ENCODE assay signal across 13 cellular contexts in the genomic region with DNA sequence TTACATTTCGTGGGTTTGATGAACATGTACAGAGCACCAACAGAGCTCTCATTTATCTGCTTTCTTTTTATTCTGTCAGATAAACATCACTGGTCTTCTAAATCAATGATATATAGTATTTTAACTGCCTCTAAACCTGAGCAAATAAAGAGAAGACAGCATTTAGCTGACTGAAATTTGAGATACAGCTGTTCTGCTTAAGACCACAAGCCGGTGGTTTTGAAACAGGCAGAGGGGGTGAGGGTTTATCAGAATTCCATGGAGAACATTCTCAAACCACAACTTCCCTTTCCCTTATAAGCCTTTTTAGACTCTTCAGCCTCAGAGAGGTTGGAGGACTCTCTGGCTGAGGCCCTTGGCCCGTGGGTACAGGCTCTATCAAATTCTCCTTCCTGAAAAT.
DNase-seq lines count a peak whose midpoint lies in the region; ATAC-seq and TF ChIP-seq lines count a peak whose summit lies in the region.
"Had no signal": no experiment of that assay in that cellular context is flagged by ENCODE, and none has a peak within 500 bp of the region (broad histone marks: within the 10 kb centered on the region; RNA-seq: fewer than 3 reads in every experiment).

No MANE protein-coding gene starts in this region.

- no peak overlapping the region for H3K9ac ChIP-seq in SK-N-SH

- no peak overlapping the region for H3K27ac ChIP-seq in right atrium auricular region
- no peak overlapping the region for H3K27ac ChIP-seq in SK-N-SH (ENCODE audit: low read depth in 2 of 2, low read length in 1 of 2)
- H3K27ac ChIP-seq in vagina: peak overlapping the region; percentile 38
- no peak overlapping the region for H3K27ac ChIP-seq in GM23338 (ENCODE audit: low read depth)

- H3K9me2 ChIP-seq in SK-N-SH: no peaks in the 10 kb centered on the region
- H3K9me2 ChIP-seq in GM23338 (ENCODE audit: insufficient read depth): 0 out of 2 replicates have a peak, but pooled peaks cover 6% of the 10 kb centered on the region

- peak; percentile 7 to 68; a peak in 2 of 4 replicates for TF ChIP-seq EP300 in SK-N-SH (IDR thresholded peaks at IDR 0.05; ENCODE audit: borderline replicate concordance in 1 of 2, low read depth in 1 of 2, low read length in 1 of 2)

- H3K4me2 ChIP-seq in SK-N-SH: no peak overlapping the region
- no peak overlapping the region for H3K4me2 ChIP-seq in GM23338

- H3F3A ChIP-seq in SK-N-SH (replicated peaks; ENCODE audit: insufficient read depth) (peaks cover 4% of the 10 kb centered on the region), GM23338 (replicated peaks; ENCODE audit: low read depth) (no peaks in the 10 kb centered on the region)

- DNase-seq in Right ventricle myocardium inferior (ENCODE audit: missing footprints): no peak
- no peak for DNase-seq in right atrium auricular region (ENCODE audit: low spot score)
- DNase-seq in SK-N-SH: no peak
- peak; percentile 76 to 82 for DNase-seq in foreskin fibroblast
- DNase-seq in vagina (ENCODE audit: extremely low spot score in 2 of 2): no peak
- DNase-seq in GM23338 (ENCODE audit: low spot score): no peak
- DNase-seq in SIG-M5 treated with dmso at 0.1 percent for 504 hours (lab: John Stamatoyannopoulos, UW; ENCODE audit: unreplicated experiment): no peak
- DNase-seq: activated CD8-positive, alpha-beta T cell treated with anti-CD3 and anti-CD28 coated beads for 36 hours; effector CD8-positive, alpha-beta T cell; NCI-H2171 treated with DMSO at 0.1 percent for 48 hours; small intestine had no signal

- peaks cover 24% of the 10 kb centered on the region for H3K4me1 Mint-ChIP-seq in GM23338

- no peaks in the 10 kb centered on the region for H3K4me1 ChIP-seq in right atrium auricular region
- no peaks in the 10 kb centered on the region; a peak in 2 of 4 replicates for H3K4me1 ChIP-seq in SK-N-SH (ENCODE audit: control insufficient read depth in 1 of 2, insufficient read depth in 2 of 2, low read depth in 1 of 2, low read length in 1 of 2)
- no peaks in the 10 kb centered on the region for H3K4me1 ChIP-seq in vagina
- peaks cover 20% of the 10 kb centered on the region for H3K4me1 ChIP-seq in GM23338 (ENCODE audit: insufficient read depth)

- H2AFZ ChIP-seq in SK-N-SH (ENCODE audit: low read depth) (no peak overlapping the region), GM23338 (no peak overlapping the region)

- H3K9me3 Mint-ChIP-seq in GM23338: no peaks in the 10 kb centered on the region
- H3K9me3 Mint-ChIP-seq: activated CD8-positive, alpha-beta T cell treated with anti-CD3 and anti-CD28 coated beads for 36 hours had no signal

- no peaks in the 10 kb centered on the region for H3K36me3 Mint-ChIP-seq in GM23338 (ENCODE audit: low read depth)

- TF ChIP-seq POLR2A in vagina (IDR thresholded peaks at IDR 0.05): no peak

- ATAC-seq in Right ventricle myocardium inferior (peak; percentile 69), GM23338 (no peak), GM18517 (IDR thresholded peaks at IDR 0.05; ENCODE audit: unreplicated experiment) (no peak)
- ATAC-seq: activated CD8-positive, alpha-beta T cell treated with anti-CD3 and anti-CD28 coated beads for 36 hours had no signal

- H3K79me2 ChIP-seq in SK-N-SH (ENCODE audit: insufficient read depth) (no peaks in the 10 kb centered on the region), GM23338 (replicated peaks; ENCODE audit: insufficient read depth) (no peaks in the 10 kb centered on the region)

- TF ChIP-seq RAD21 in SK-N-SH (IDR thresholded peaks at IDR 0.05; ENCODE audit: low read length): no peak

- TF ChIP-seq CTCF in right atrium auricular region (IDR thresholded peaks at IDR 0.05): no peak
- TF ChIP-seq CTCF in SK-N-SH (IDR thresholded peaks at IDR 0.05): no peak
- TF ChIP-seq CTCF in foreskin fibroblast (IDR thresholded peaks at IDR 0.05; ENCODE audit: low read depth, low read length): no peak
- no peak for TF ChIP-seq CTCF in vagina (IDR thresholded peaks at IDR 0.05)
- TF ChIP-seq CTCF in GM23338 (conservative IDR thresholded peaks at IDR 0.05; ENCODE audit: low read depth in 2 of 2): no peak

- H3K36me3 ChIP-seq in right atrium auricular region (no peaks in the 10 kb centered on the region), SK-N-SH (replicated peaks in 1 of 2; ENCODE audit: control insufficient read depth in 1 of 2, insufficient read depth in 2 of 2, low read length in 1 of 2) (peaks cover 0 to 8% of the 10 kb centered on the region in 2 experiments), vagina (no peaks in the 10 kb centered on the region), GM23338 (ENCODE audit: insufficient read depth) (no peaks in the 10 kb centered on the region)

- no peak overlapping the region for H3K4me3 Mint-ChIP-seq in GM23338
- H3K4me3 Mint-ChIP-seq: activated CD8-positive, alpha-beta T cell treated with anti-CD3 and anti-CD28 coated beads for 36 hours; activated naive CD8-positive, alpha-beta T cell had no signal

- H4K20me1 ChIP-seq in SK-N-SH (ENCODE audit: insufficient read depth): no peaks in the 10 kb centered on the region
- no peaks in the 10 kb centered on the region for H4K20me1 ChIP-seq in GM23338 (replicated peaks; ENCODE audit: insufficient read depth)

- POLR2A ChIA-PET in SK-N-SH (lab: Yijun Ruan, JAX): no interaction called here

- intact Hi-C loops in Right ventricle myocardium inferior (cut with DNase I): no loop called here
- intact Hi-C loops in vagina (cut with DNase I): no loop called here

- H3K27me3 ChIP-seq in right atrium auricular region (no peaks in the 10 kb centered on the region), SK-N-SH (ENCODE audit: insufficient read depth) (no peaks in the 10 kb centered on the region), vagina (no peaks in the 10 kb centered on the region), GM23338 (ENCODE audit: insufficient read depth) (no peaks in the 10 kb centered on the region)

- H3K27ac Mint-ChIP-seq in GM23338: no peak overlapping the region
- H3K27ac Mint-ChIP-seq: activated CD8-positive, alpha-beta T cell treated with anti-CD3 and anti-CD28 coated beads for 36 hours; activated naive CD8-positive, alpha-beta T cell had no signal

- CTCF ChIA-PET in SK-N-SH (lab: Yijun Ruan, JAX): interaction anchor here (1.1 kb wide), 1 partner anchor 12 kb away, joined by 3 read pairs; no protein-coding TSS in a partner anchor

- no peaks in the 10 kb centered on the region for H3K9me3 ChIP-seq in right atrium auricular region
- peaks cover 11% of the 10 kb centered on the region for H3K9me3 ChIP-seq in SK-N-SH
- H3K9me3 ChIP-seq in vagina: no peaks in the 10 kb centered on the region

- WGBS in SK-N-SH (ENCODE audit: low lambda C conversion rate): 58% methylated on average over 3 of the region's 3 CpGs

- H3K4me3 ChIP-seq in right atrium auricular region (no peak overlapping the region), SK-N-SH (ENCODE audit: low read depth in 2 of 2, low read length in 1 of 2) (no peak overlapping the region), foreskin fibroblast (ENCODE audit: low read depth in 1 of 2, low read length in 2 of 2) (no peak overlapping the region), vagina (no peak overlapping the region), GM23338 (no peak overlapping the region)

- no peaks in the 10 kb centered on the region for H3K27me3 Mint-ChIP-seq in GM23338 (ENCODE audit: insufficient read depth, low read depth, poor library complexity)
- H3K27me3 Mint-ChIP-seq: activated CD8-positive, alpha-beta T cell treated with anti-CD3 and anti-CD28 coated beads for 36 hours; activated naive CD8-positive, alpha-beta T cell had no signal

TF ChIP-seq in SK-N-SH, 30 proteins besides CTCF, POLR2A, EP300 and RAD21:
- TF ChIP-seq JUND (IDR thresholded peaks at IDR 0.05): peak; percentile 38
- peak; percentile 46; the same call in 1 of the 2 replicates for TF ChIP-seq POLR2AphosphoS5 (IDR thresholded peaks at IDR 0.05; ENCODE audit: low read depth, low read length)
- TF ChIP-seq, protein P1, sequence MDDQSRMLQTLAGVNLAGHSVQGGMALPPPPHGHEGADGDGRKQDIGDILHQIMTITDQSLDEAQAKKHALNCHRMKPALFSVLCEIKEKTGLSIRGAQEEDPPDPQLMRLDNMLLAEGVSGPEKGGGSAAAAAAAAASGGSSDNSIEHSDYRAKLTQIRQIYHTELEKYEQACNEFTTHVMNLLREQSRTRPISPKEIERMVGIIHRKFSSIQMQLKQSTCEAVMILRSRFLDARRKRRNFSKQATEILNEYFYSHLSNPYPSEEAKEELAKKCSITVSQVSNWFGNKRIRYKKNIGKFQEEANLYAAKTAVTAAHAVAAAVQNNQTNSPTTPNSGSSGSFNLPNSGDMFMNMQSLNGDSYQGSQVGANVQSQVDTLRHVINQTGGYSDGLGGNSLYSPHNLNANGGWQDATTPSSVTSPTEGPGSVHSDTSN (IDR thresholded peaks at IDR 0.05): peak; percentile 59; the same call in 1 of the 2 replicates
- TF ChIP-seq RFX5 (IDR thresholded peaks at IDR 0.05; ENCODE audit: low read length): no peak
- no peak for TF ChIP-seq GABPA (IDR thresholded peaks at IDR 0.05; ENCODE audit: low read depth)
- 0 out of 2 replicates have a peak, but pooled peaks have one; percentile 30 for TF ChIP-seq NFIC (IDR thresholded peaks at IDR 0.05; ENCODE audit: borderline replicate concordance)
- peak; percentile 86 for TF ChIP-seq TCF12 (IDR thresholded peaks at IDR 0.05)
- TF ChIP-seq FOXM1 (IDR thresholded peaks at IDR 0.05; ENCODE audit: low read depth): peak; percentile 69

TF ChIP-seq in GM23338, 12 proteins besides CTCF, POLR2A, EP300 and RAD21 (continues in another document):
- TF ChIP-seq ZNF331 (CRISPR knock-in tag; IDR thresholded peaks at IDR 0.05; ENCODE audit: low read depth) (no peak), EZH2phosphoT487 (IDR thresholded peaks at IDR 0.05; ENCODE audit: unreplicated experiment) (no peak), CREB1 (CRISPR knock-in tag; IDR thresholded peaks at IDR 0.05; ENCODE audit: low read depth) (no peak), EZH2 (IDR thresholded peaks at IDR 0.05; ENCODE audit: low read depth, unreplicated experiment) (no peak), ZNF114 (CRISPR knock-in tag; IDR thresholded peaks at IDR 0.05) (no peak), POLR2AphosphoS5 (IDR thresholded peaks at IDR 0.05; ENCODE audit: low read depth) (no peak), STAT1 (IDR thresholded peaks at IDR 0.05; ENCODE audit: unreplicated experiment) (no peak)

Comparison
In these comparisons a context has a peak if more than half of its experiments do, and no peak if none do; other contexts are left out.
1. DNase-seq: peak in foreskin fibroblast (2 of 2); none in Right ventricle myocardium inferior (single experiment), right atrium auricular region (single experiment), SK-N-SH (single experiment), vagina (0 of 2), GM23338 (single experiment) and SIG-M5 treated with dmso at 0.1 percent for 504 hours (single experiment).